ENCODE assay signal across 28 cellular contexts in genomic region chrX:33324099-33324498, GRCh38.
A peak's percentile ranks its signal among the peaks of the same experiment; 100 is the strongest.
DNase-seq lines count a peak whose midpoint lies in the region; ATAC-seq and TF ChIP-seq lines count a peak whose summit lies in the region.
"Had no signal": no experiment of that assay in that cellular context is flagged by ENCODE, and none has a peak within 500 bp of the region (broad histone marks: within the 10 kb centered on the region; RNA-seq: fewer than 3 reads in every experiment).

No MANE protein-coding gene starts in this region.

- H2AFZ ChIP-seq in H9 (ENCODE audit: low read length): no peak overlapping the region
- no peak overlapping the region for H2AFZ ChIP-seq in PC-9

- BruUV-seq in PC-9 (replicated peaks; lab: Mats Ljungman, UMichigan): no TSS peak

- no peak overlapping the region for H4K91ac ChIP-seq in H9 (ENCODE audit: insufficient read length, low read depth, low read length)

- H3T11ph ChIP-seq in H9 (ENCODE audit: low read length): no peak overlapping the region

- H3K79me2 ChIP-seq in H9 (ENCODE audit: insufficient read depth, low read length) (no peaks in the 10 kb centered on the region), PC-9 (ENCODE audit: low read depth) (no peaks in the 10 kb centered on the region)

- H2BK15ac ChIP-seq in H9 (ENCODE audit: low read depth, low read length): no peak overlapping the region

- H3K9me2 ChIP-seq in PC-9 (ENCODE audit: insufficient read depth): no peaks in the 10 kb centered on the region

- WGBS in H9 (ENCODE audit: extremely low coverage, insufficient read length, low lambda C conversion rate): no CpG with 5 or more reads among the region's 2 CpGs

- H3K4me3 Mint-ChIP-seq in H9 (no peak overlapping the region), progenitor cell of endocrine pancreas (ENCODE audit: low read depth) (no peak overlapping the region)
- H3K4me3 Mint-ChIP-seq: activated CD4-positive, alpha-beta memory T cell treated with anti-CD3 and anti-CD28 coated beads for 36 hours; CD8-positive, alpha-beta memory T cell; stimulated activated naive CD8-positive, alpha-beta T cell treated with anti-CD3 and anti-CD28 coated beads, Interleukin-15, amount 100 ng/mL, for 72 hours had no signal

- H3K4ac ChIP-seq in H9 (ENCODE audit: low read depth, low read length): no peak overlapping the region

- H3K27me3 Mint-ChIP-seq in H9 (ENCODE audit: low read depth): no peaks in the 10 kb centered on the region; the same call in 1 of the 2 replicates
- no peaks in the 10 kb centered on the region for H3K27me3 Mint-ChIP-seq in progenitor cell of endocrine pancreas
- H3K27me3 Mint-ChIP-seq: activated CD4-positive, alpha-beta memory T cell treated with anti-CD3 and anti-CD28 coated beads for 36 hours; stimulated activated naive CD8-positive, alpha-beta T cell treated with anti-CD3 and anti-CD28 coated beads, Interleukin-15, amount 100 ng/mL, for 72 hours had no signal

- no peak overlapping the region for H2BK5ac ChIP-seq in H9 (ENCODE audit: insufficient read length, low read length)

- H3K4me2 ChIP-seq in H9 (ENCODE audit: insufficient read depth, insufficient read length, low read length) (no peak overlapping the region), PC-9 (no peak overlapping the region)
- H3K4me2 ChIP-seq: KMS-11 had no signal

- H3K9me3 ChIP-seq in H9 (ENCODE audit: control insufficient read depth, low read depth, low read length) (no peaks in the 10 kb centered on the region), PC-9 (ENCODE audit: insufficient read depth, low read depth) (no peaks in the 10 kb centered on the region)
- H3K9me3 ChIP-seq: right atrium auricular region, tibial nerve had no signal

- no peaks in the 10 kb centered on the region for H3F3A ChIP-seq in PC-9 (ENCODE audit: insufficient read depth, low read depth)

- no peak overlapping the region for H4K8ac ChIP-seq in H9 (replicated peaks; ENCODE audit: insufficient read length, low read depth, low read length)

- no peak overlapping the region for H3K23ac ChIP-seq in H9 (ENCODE audit: insufficient read length, low read depth, low read length)

- no peak overlapping the region for H3K14ac ChIP-seq in H9 (ENCODE audit: insufficient read depth, low read length)

- H3K9me3 Mint-ChIP-seq in H9 (peaks cover 0 to 2% of the 10 kb centered on the region in 2 experiments; a peak in 1 of 5 replicates), progenitor cell of endocrine pancreas (ENCODE audit: low read depth) (no peaks in the 10 kb centered on the region)
- H3K9me3 Mint-ChIP-seq: activated CD4-positive, alpha-beta memory T cell treated with anti-CD3 and anti-CD28 coated beads for 36 hours; stimulated activated naive CD8-positive, alpha-beta T cell treated with anti-CD3 and anti-CD28 coated beads, Interleukin-15, amount 100 ng/mL, for 72 hours had no signal

- H2AK5ac ChIP-seq in H9 (ENCODE audit: insufficient read length, low read length): no peak overlapping the region

- H3K27me3 ChIP-seq in H9 (ENCODE audit: insufficient read depth, low read length) (no peaks in the 10 kb centered on the region), PC-9 (ENCODE audit: insufficient read depth, low read depth) (no peaks in the 10 kb centered on the region)
- H3K27me3 ChIP-seq: right atrium auricular region had no signal

- H3K56ac ChIP-seq in H9 (ENCODE audit: insufficient read length, low read depth, low read length): no peak overlapping the region

- peak; percentile 64 for TF ChIP-seq CTCF in H9 (conservative IDR thresholded peaks at IDR 0.05)
- TF ChIP-seq CTCF in PC-9 (conservative IDR thresholded peaks at IDR 0.05): 0 out of 2 replicates have a peak, but pooled peaks have one; percentile 27
- peak; percentile 23 for TF ChIP-seq CTCF in fibroblast of mammary gland (conservative IDR thresholded peaks at IDR 0.05; ENCODE audit: control insufficient read depth, insufficient read depth, low read depth, low read length)
- peak; percentile 40 for TF ChIP-seq CTCF in progenitor cell of endocrine pancreas (IDR thresholded peaks at IDR 0.05; ENCODE audit: unreplicated experiment)

- H3K27ac Mint-ChIP-seq in H9 (no peak overlapping the region), progenitor cell of endocrine pancreas (no peak overlapping the region)
- H3K27ac Mint-ChIP-seq: activated CD4-positive, alpha-beta memory T cell treated with anti-CD3 and anti-CD28 coated beads for 36 hours; CD8-positive, alpha-beta memory T cell; stimulated activated naive CD8-positive, alpha-beta T cell treated with anti-CD3 and anti-CD28 coated beads, Interleukin-15, amount 100 ng/mL, for 72 hours had no signal

- H3K18ac ChIP-seq in H9 (ENCODE audit: insufficient read length, low read depth, low read length): no peak overlapping the region

- H3K23me2 ChIP-seq in H9 (ENCODE audit: insufficient read length, low read depth, low read length, poor library complexity, severe bottlenecking): no peaks in the 10 kb centered on the region

- ATAC-seq in HG02759 (IDR thresholded peaks at IDR 0.05; ENCODE audit: unreplicated experiment) (no peak), HG02571 (IDR thresholded peaks at IDR 0.05; ENCODE audit: unreplicated experiment) (no peak)
- ATAC-seq: stimulated activated naive CD8-positive, alpha-beta T cell treated with anti-CD3 and anti-CD28 coated beads, Interleukin-15, amount 100 ng/mL, for 72 hours had no signal

- no peaks in the 10 kb centered on the region for H3K36me3 Mint-ChIP-seq in H9 (ENCODE audit: insufficient read depth in 1 of 3, low read depth in 3 of 3)
- no peaks in the 10 kb centered on the region for H3K36me3 Mint-ChIP-seq in progenitor cell of endocrine pancreas (ENCODE audit: insufficient read depth)
- H3K36me3 Mint-ChIP-seq: activated CD4-positive, alpha-beta memory T cell treated with anti-CD3 and anti-CD28 coated beads for 36 hours; CD8-positive, alpha-beta memory T cell had no signal

- H2BK120ac ChIP-seq in H9 (ENCODE audit: low read depth, low read length, poor library complexity, severe bottlenecking): no peak overlapping the region

- CTCF ChIA-PET in PC-9 (lab: Charles Lee): no interaction called here

- H3K27ac ChIP-seq in H9 (ENCODE audit: insufficient read length, low read depth, low read length) (no peak overlapping the region), PC-9 (no peak overlapping the region)
- H3K27ac ChIP-seq: KMS-11, right atrium auricular region, tibial nerve had no signal

- intact Hi-C loops in PC-9 (cut with micrococcal nuclease; ENCODE audit: unreplicated experiment): no loop called here

- DNase-seq in H9 (no peak), PC-9 (no peak), fibroblast of mammary gland (ENCODE audit: low read depth) (no peak), progenitor cell of endocrine pancreas (ENCODE audit: low spot score, unreplicated experiment) (no peak), DMS79 treated with DMSO at 0.1 percent for 48 hours (lab: John Stamatoyannopoulos, UW) (no peak)
- DNase-seq: activated CD4-positive, alpha-beta memory T cell treated with anti-CD3 and anti-CD28 coated beads for 36 hours; activated CD4-positive, CD25-positive, alpha-beta regulatory T cell; activated effector memory CD4-positive, alpha-beta T cell treated with anti-CD3 and anti-CD28 coated beads, Interleukin-2, amount 50 U/mL, for 16 hours; caudate nucleus; CD8-positive, alpha-beta memory T cell; dermis blood vessel endothelial cell; foreskin fibroblast; hippocampal formation; islet precursor cell; MV-4-11; NCI-H1694 treated with DMSO at 0.1 percent for 48 hours; NCI-H2171 treated with DMSO at 0.1 percent for 48 hours; NCI-H524 treated with DMSO at 0.1 percent for 48 hours; stimulated activated CD4-positive, alpha-beta T cell treated with anti-CD3 and anti-CD28 coated beads, Interleukin-12 subunit alpha, Interleukin-12 subunit beta, amount 100 ng/mL, for 4 hours; stimulated activated CD4-positive, alpha-beta T cell treated with anti-CD3 and anti-CD28 coated beads, Interleukin-4, amount 100 ng/mL, for 4 hours; stimulated activated naive CD8-positive, alpha-beta T cell treated with anti-CD3 and anti-CD28 coated beads, Interleukin-15, amount 100 ng/mL, for 72 hours; T1000 had no signal

- H3K4me3 ChIP-seq in PC-9 (no peak overlapping the region), fibroblast of mammary gland (ENCODE audit: control insufficient read depth, low read depth, low read length) (no peak overlapping the region)
- H3K4me3 ChIP-seq: lung, right atrium auricular region, tibial nerve had no signal

- H4K20me1 ChIP-seq in H9 (ENCODE audit: control insufficient read depth, insufficient read depth, insufficient read length) (no peaks in the 10 kb centered on the region), PC-9 (ENCODE audit: insufficient read depth) (no peaks in the 10 kb centered on the region)

- H3K36me3 ChIP-seq in PC-9 (ENCODE audit: low read depth): no peaks in the 10 kb centered on the region
- H3K36me3 ChIP-seq: right atrium auricular region, tibial nerve had no signal

- no peak overlapping the region for H2BK12ac ChIP-seq in H9 (ENCODE audit: insufficient read length, low read depth, low read length)

- no peak overlapping the region for H4K5ac ChIP-seq in H9 (ENCODE audit: insufficient read length, low read depth, low read length)

- H3K4me1 ChIP-seq in H9 (ENCODE audit: insufficient read depth, low read length): no peaks in the 10 kb centered on the region; the same call in 1 of the 2 replicates
- no peaks in the 10 kb centered on the region for H3K4me1 ChIP-seq in PC-9 (replicated peaks; ENCODE audit: insufficient read depth)
- H3K4me1 ChIP-seq: right atrium auricular region, tibial nerve had no signal

- H3K4me1 Mint-ChIP-seq in H9 (peaks cover 8 to 17% of the 10 kb centered on the region in 2 experiments), progenitor cell of endocrine pancreas (ENCODE audit: low read depth) (no peaks in the 10 kb centered on the region)
- H3K4me1 Mint-ChIP-seq: CD8-positive, alpha-beta memory T cell; stimulated activated naive CD8-positive, alpha-beta T cell treated with anti-CD3 and anti-CD28 coated beads, Interleukin-15, amount 100 ng/mL, for 72 hours had no signal

- POLR2A ChIA-PET in PC-9 (lab: Charles Lee; ENCODE audit: unreplicated experiment): no interaction called here

- no peak overlapping the region for H2BK20ac ChIP-seq in H9 (ENCODE audit: low read depth, low read length, poor library complexity, severe bottlenecking)

- no peaks in the 10 kb centered on the region for H3K79me1 ChIP-seq in H9 (ENCODE audit: insufficient read depth, low read depth, low read length, poor library complexity, severe bottlenecking)

- H3K9ac ChIP-seq in H9 (ENCODE audit: extremely low read depth, insufficient read length, low read length): no peak overlapping the region
- H3K9ac ChIP-seq: KMS-11 had no signal
